ENCODE assay signal across 8 cellular contexts in the genomic region with DNA sequence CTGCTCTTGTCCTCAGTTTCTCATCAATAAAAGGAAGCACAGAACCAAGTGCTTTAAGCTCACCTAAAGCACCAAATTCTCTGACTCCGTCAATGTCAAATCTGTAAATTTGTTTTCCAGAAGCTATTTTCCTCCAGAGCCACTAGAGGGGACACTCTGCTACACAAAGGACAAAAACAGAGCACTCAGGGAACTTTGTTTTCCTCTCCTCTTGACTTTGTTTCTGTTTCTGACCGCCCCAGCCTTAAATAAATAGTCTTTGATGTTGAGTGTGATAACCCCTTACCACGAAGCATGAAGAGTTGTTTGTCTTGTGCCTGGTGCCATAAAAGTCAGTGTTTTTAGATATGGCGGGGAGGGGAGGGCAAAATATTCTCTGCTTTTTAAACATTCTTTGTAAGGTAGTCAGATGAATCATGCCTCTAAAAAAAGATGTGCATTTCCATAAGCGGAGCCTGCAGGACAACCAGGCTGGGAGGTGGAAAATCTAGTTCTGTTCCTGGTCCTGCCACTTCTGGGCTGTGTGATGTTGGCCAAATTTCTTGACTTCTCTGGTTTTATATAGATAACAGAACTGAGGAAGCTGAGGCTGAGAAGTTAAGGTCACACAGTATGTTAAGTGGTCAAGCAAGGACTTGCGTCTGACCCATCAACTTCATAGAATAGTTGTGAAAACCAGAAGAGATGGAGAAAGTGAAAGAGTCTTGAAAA. TPM values are rescaled to one million over a fixed set of nuclear protein-coding genes. Genes with fewer than 3 reads are reported as not detected.
DNase-seq lines count a peak whose midpoint lies in the region; ATAC-seq and TF ChIP-seq lines count a peak whose summit lies in the region.

No MANE protein-coding gene starts in this region.

- H3K4me3 ChIP-seq in coronary artery (peak overlapping the region; percentile 46), right lobe of liver (no peak overlapping the region), tibial artery (peak overlapping the region in 1 of 2 donors; percentile 9)

- ATAC-seq in GM18909 (IDR thresholded peaks at IDR 0.05; ENCODE audit: poor library complexity, unreplicated experiment) (peak; percentile 73), right lobe of liver (peak; percentile 91 to 98 (median 94))

- peak overlapping the region; percentile 48 to 74 for H3K27ac ChIP-seq in coronary artery
- H3K27ac ChIP-seq in right lobe of liver = peak overlapping the region in 1 of 3 donors; percentile 34
- H3K27ac ChIP-seq in tibial artery = peak overlapping the region; percentile 71 to 76

- no peak for TF ChIP-seq POLR2A in right lobe of liver (IDR thresholded peaks at IDR 0.05)

- 8% methylated on average over 6 of the region's 6 CpGs for WGBS in right lobe of liver (ENCODE audit: insufficient coverage, low coverage, low lambda C conversion rate, missing lambda C conversion rate)

- peaks cover 0 to 4% (median 0%) of the 10 kb centered on the region in 4 donors for H3K4me1 ChIP-seq in right lobe of liver
- H3K4me1 ChIP-seq in tibial artery = peaks cover 0 to 15% (median 13%) of the 10 kb centered on the region in 4 donors

- DNase-seq in COR-L47 (lab: John Stamatoyannopoulos, UW) = peak; percentile 60
- DNase-seq in HT1080 (ENCODE audit: low read depth) = peak; percentile 91
- peak; percentile 84 for DNase-seq in RKO (ENCODE audit: low spot score)
- DNase-seq in coronary artery (ENCODE audit: low spot score) = no peak
- DNase-seq in right lobe of liver = no peak
- DNase-seq in tibial artery = no peak
- no peak for DNase-seq in posterior cingulate gyrus

- intact Hi-C loops in right lobe of liver (cut with DNase I) (loop anchor here in 1 of 2 donors (5.0 kb wide), 1 partner anchor 81 kb away; no protein-coding TSS in a partner anchor), tibial artery (cut with DNase I; ENCODE audit: low total_unique reads) (no loop called here), posterior cingulate gyrus (cut with DNase I) (loop anchor here (1.0 to 5.0 kb wide), 3 partner anchors 49 to 201 kb away; no protein-coding TSS in a partner anchor)

- H3K27me3 ChIP-seq in right lobe of liver (no peaks in the 10 kb centered on the region), tibial artery (no peaks in the 10 kb centered on the region)

- no peaks in the 10 kb centered on the region for H3K36me3 ChIP-seq in right lobe of liver
- no peaks in the 10 kb centered on the region for H3K36me3 ChIP-seq in tibial artery

- peak; percentile 71 for TF ChIP-seq CTCF in coronary artery (IDR thresholded peaks at IDR 0.05)
- TF ChIP-seq CTCF in right lobe of liver (IDR thresholded peaks at IDR 0.05) = peak; percentile 70 to 91 (median 78)
- peak; percentile 85 to 89 for TF ChIP-seq CTCF in tibial artery (IDR thresholded peaks at IDR 0.05)

- no peaks in the 10 kb centered on the region for H3K9me3 ChIP-seq in right lobe of liver
- H3K9me3 ChIP-seq in tibial artery = no peaks in the 10 kb centered on the region

RNA-seq across cellular contexts. Expression of a gene that starts 7.3 kb away (rescaled TPM):
- total RNA-seq in HT1080 (2014; rRNA removed; shearing (Covaris generic)) = 225 and 266 TPM in 2 replicates
- 155 and 233 TPM in 2 replicates for polyA plus RNA-seq in HT1080 (2015; cell fraction: cytosol; rRNA removed)
- polyA plus RNA-seq in HT1080 (2015; cell fraction: nucleus; rRNA removed) = 268 and 276 TPM in 2 replicates
- total RNA-seq in right lobe of liver = 10 to 100 TPM; 29.4 to 75.2 (median 36.6) TPM

Comparison
In these comparisons a context has a peak if more than half of its experiments do, and no peak if none do; other contexts are left out.
1. DNase-seq: peak in COR-L47 (single experiment), HT1080 (single experiment) and RKO (single experiment); none in coronary artery (single experiment), right lobe of liver (0 of 3), tibial artery (0 of 2) and posterior cingulate gyrus (0 of 10).
2. Peak in every context shown above with its lines, with median percentiles within 50 percentile points of each other: CTCF ChIP-seq.